17 cellular contexts compared by ENCODE assay signal in the genomic region with DNA sequence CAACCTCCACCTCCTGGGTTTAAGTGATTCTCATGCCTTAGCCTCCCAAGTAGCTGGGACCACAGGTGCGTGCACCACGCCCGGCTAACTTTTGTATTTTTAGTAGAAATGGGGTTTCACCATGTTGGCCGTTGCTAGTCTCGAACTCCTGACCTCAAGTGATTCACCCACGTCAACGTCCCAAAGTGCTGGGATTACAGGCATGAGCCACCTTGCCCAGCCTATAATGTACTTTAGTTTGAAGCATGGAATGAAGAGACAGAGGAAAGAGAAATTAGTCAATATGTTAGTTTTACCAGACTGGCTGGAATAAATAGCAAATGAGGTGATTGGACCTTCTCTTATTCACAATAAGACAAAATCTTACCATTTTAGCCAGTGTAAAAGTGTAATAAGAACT.
A peak's percentile ranks its signal among the peaks of the same experiment; 100 is the strongest.
DNase-seq lines count a peak whose midpoint lies in the region; ATAC-seq, FAIRE-seq and TF ChIP-seq lines count a peak whose summit lies in the region.
"Had no signal": no experiment of that assay in that cellular context is flagged by ENCODE, and none has a peak within 500 bp of the region (broad histone marks: within the 10 kb centered on the region; RNA-seq: fewer than 3 reads in every experiment).

No MANE protein-coding gene starts in this region.

- H3K18ac ChIP-seq in H1 (ENCODE audit: extremely low read depth, low read length) (no peak overlapping the region), trophoblast cell (ENCODE audit: low read length) (peak overlapping the region; percentile 71)

- H3K4me1 ChIP-seq in H1 (replicated peaks in 1 of 4; ENCODE audit: control insufficient read depth in 3 of 4, insufficient read depth in 4 of 4, low read length in 3 of 4) (no peaks in the 10 kb centered on the region), trophoblast cell (ENCODE audit: control insufficient read depth in 1 of 2, insufficient read depth in 2 of 2, low read length in 2 of 2) (no peaks in the 10 kb centered on the region)

- H3K9me3 Mint-ChIP-seq in activated CD4-positive, alpha-beta T cell treated with anti-CD3 and anti-CD28 coated beads, Interleukin-2, amount 10 ng/mL, durations not matched to agents 7 days and 5 days = peaks cover 10% of the 10 kb centered on the region
- H3K9me3 Mint-ChIP-seq in activated CD4-positive, alpha-beta T cell treated with anti-CD3 and anti-CD28 coated beads, Interleukin-2, amount 10 ng/mL, durations not matched to agents 24 days and 14 days = peaks cover 6% of the 10 kb centered on the region
- H3K9me3 Mint-ChIP-seq: stimulated activated effector memory CD8-positive, alpha-beta T cell treated with anti-CD3 and anti-CD28 coated beads, Interleukin-12 subunit alpha, Interleukin-12 subunit beta, amount 100 ng/mL, for 72 hours had no signal

- no peaks in the 10 kb centered on the region for H3K27me3 Mint-ChIP-seq in activated CD4-positive, alpha-beta T cell treated with anti-CD3 and anti-CD28 coated beads, Interleukin-2, amount 10 ng/mL, durations not matched to agents 7 days and 5 days
- H3K27me3 Mint-ChIP-seq in activated CD4-positive, alpha-beta T cell treated with anti-CD3 and anti-CD28 coated beads, Interleukin-2, amount 10 ng/mL, durations not matched to agents 24 days and 14 days = no peaks in the 10 kb centered on the region

- H4K8ac ChIP-seq in H1 (ENCODE audit: extremely low read depth, insufficient read depth, low read length) (no peak overlapping the region), trophoblast cell (ENCODE audit: low read depth, low read length) (peak overlapping the region; percentile 47)

- POLR2A ChIA-PET in activated CD4-positive, alpha-beta T cell treated with anti-CD3 and anti-CD28 coated beads, Interleukin-2, amount 10 ng/mL, durations not matched to agents 7 days and 5 days (lab: Charles Lee) = no interaction called here
- POLR2A ChIA-PET in H1 (lab: Charles Lee; ENCODE audit: partially characterized antibody) = no interaction called here

- H4K20me1 ChIP-seq in H1 (replicated peaks in 1 of 2; ENCODE audit: control insufficient read depth in 1 of 2, insufficient read depth in 2 of 2, low read length in 2 of 2) = no peaks in the 10 kb centered on the region

- WGBS in H1 (ENCODE audit: extremely low coverage in 1 of 2, insufficient coverage in 1 of 2, insufficient read length in 1 of 2, insufficient replicate concordance in 2 of 2, low coverage in 1 of 2, low lambda C conversion rate in 2 of 2, missing lambda C conversion rate in 1 of 2), 2 experiments = 94% methylated on average over 7 of the region's 7 CpGs; no CpG with 5 or more reads in 1 of the 2 experiments
- WGBS in trophoblast cell (ENCODE audit: extremely low coverage, insufficient coverage, insufficient read length) = no CpG with 5 or more reads among the region's 7 CpGs

- H2BK5ac ChIP-seq in H1 (ENCODE audit: low read depth, low read length) = peak overlapping the region; percentile 88; the same call in 1 of the 2 replicates
- peak overlapping the region; percentile 40 for H2BK5ac ChIP-seq in trophoblast cell (ENCODE audit: low read depth, low read length, poor library complexity)

- H2BK12ac ChIP-seq in H1 (ENCODE audit: low read depth, low read length) (no peak overlapping the region), trophoblast cell (ENCODE audit: low read length) (peak overlapping the region; percentile 31)

- no peak overlapping the region for H2BK20ac ChIP-seq in H1 (ENCODE audit: low read length)

- H3K79me2 ChIP-seq in H1 (ENCODE audit: control insufficient read depth in 1 of 2, insufficient read depth in 2 of 2, low read length in 2 of 2) (no peaks in the 10 kb centered on the region), trophoblast cell (ENCODE audit: control insufficient read depth, insufficient read depth, low read length, poor library complexity) (no peaks in the 10 kb centered on the region)

- H3K27ac ChIP-seq in H1 (ENCODE audit: low read depth, low read length) (peak overlapping the region; percentile 67; the same call in 1 of the 2 replicates), trophoblast cell (ENCODE audit: low read depth, low read length) (no peak overlapping the region)
- H3K27ac ChIP-seq: C4-2B had no signal

- H3K56ac ChIP-seq in H1 (replicated peaks; ENCODE audit: insufficient read length, low read depth, low read length) = no peak overlapping the region

- CTCF ChIA-PET in activated CD4-positive, alpha-beta T cell treated with anti-CD3 and anti-CD28 coated beads, Interleukin-2, amount 10 ng/mL, durations not matched to agents 7 days and 5 days (lab: Charles Lee) = interaction anchor here (0.8 kb wide), 1 partner anchor 13 kb away, joined by 3 read pairs; no protein-coding TSS in a partner anchor
- CTCF ChIA-PET in H1 (lab: Charles Lee; ENCODE audit: partially characterized antibody) = interaction anchor here (1.1 to 2.1 kb wide), 5 partner anchors 19 to 74 kb away, joined by 3 to 11 read pairs (median 3); no protein-coding TSS in a partner anchor

- no peak overlapping the region for H3K4ac ChIP-seq in H1 (replicated peaks; ENCODE audit: insufficient read length, low read depth, low read length)
- H3K4ac ChIP-seq in trophoblast cell (ENCODE audit: low read depth, low read length) = peak overlapping the region; percentile 83

- H3K36me3 Mint-ChIP-seq in activated CD4-positive, alpha-beta T cell treated with anti-CD3 and anti-CD28 coated beads, Interleukin-2, amount 10 ng/mL, durations not matched to agents 7 days and 5 days (ENCODE audit: low read depth) = peaks cover 51% of the 10 kb centered on the region
- peaks cover 52% of the 10 kb centered on the region for H3K36me3 Mint-ChIP-seq in activated CD4-positive, alpha-beta T cell treated with anti-CD3 and anti-CD28 coated beads, Interleukin-2, amount 10 ng/mL, durations not matched to agents 24 days and 14 days (ENCODE audit: low read depth)

- peaks cover 4 to 42% (median 19%) of the 10 kb centered on the region in 4 experiments; a peak in 7 of 8 replicates for H3K36me3 ChIP-seq in H1 (ENCODE audit: control insufficient read depth in 2 of 4, insufficient read depth in 4 of 4, low read length in 3 of 4)
- peaks cover 13 to 17% of the 10 kb centered on the region in 2 experiments for H3K36me3 ChIP-seq in trophoblast cell (ENCODE audit: control insufficient read depth in 1 of 2, insufficient read depth in 2 of 2, low read length in 2 of 2)

- H3K23me2 ChIP-seq in H1 (ENCODE audit: low read depth, low read length) = no peaks in the 10 kb centered on the region

- H2AFZ ChIP-seq in H1 (ENCODE audit: low read length) (no peak overlapping the region), trophoblast cell (ENCODE audit: insufficient read depth, low read length, poor library complexity) (no peak overlapping the region)

- H3K27me3 ChIP-seq in H1 (replicated peaks in 1 of 4; ENCODE audit: control insufficient read depth in 3 of 4, extremely low read depth in 1 of 4, insufficient read depth in 3 of 4, low read length in 3 of 4) = no peaks in the 10 kb centered on the region
- H3K27me3 ChIP-seq in trophoblast cell (ENCODE audit: insufficient read depth, low read length) = no peaks in the 10 kb centered on the region
- H3K27me3 ChIP-seq: spleen had no signal

- no peaks in the 10 kb centered on the region for H3K79me1 ChIP-seq in H1 (ENCODE audit: low read depth, low read length)
- peaks cover 3% of the 10 kb centered on the region for H3K79me1 ChIP-seq in trophoblast cell (ENCODE audit: low read length)

- no peak for TF ChIP-seq POLR2A in H1 (IDR thresholded peaks at IDR 0.05; ENCODE audit: control extremely low read depth in 1 of 2, low read depth in 2 of 2, low read length in 2 of 2)

- no peak overlapping the region for H3K4me3 Mint-ChIP-seq in activated CD4-positive, alpha-beta T cell treated with anti-CD3 and anti-CD28 coated beads, Interleukin-2, amount 10 ng/mL, durations not matched to agents 7 days and 5 days
- no peak overlapping the region for H3K4me3 Mint-ChIP-seq in activated CD4-positive, alpha-beta T cell treated with anti-CD3 and anti-CD28 coated beads, Interleukin-2, amount 10 ng/mL, durations not matched to agents 24 days and 14 days
- H3K4me3 Mint-ChIP-seq: stimulated activated effector memory CD8-positive, alpha-beta T cell treated with anti-CD3 and anti-CD28 coated beads, Interleukin-12 subunit alpha, Interleukin-12 subunit beta, amount 100 ng/mL, for 72 hours had no signal

- H3K14ac ChIP-seq in H1 (ENCODE audit: insufficient read length) (no peak overlapping the region), trophoblast cell (ENCODE audit: low read length) (peak overlapping the region; percentile 61)

- no peak overlapping the region for H2BK15ac ChIP-seq in H1 (ENCODE audit: low read length)

- H3K4me3 ChIP-seq in H1 (ENCODE audit: extremely low read depth in 1 of 4, insufficient read depth in 2 of 4, low read depth in 3 of 4, low read length in 4 of 4) = no peak overlapping the region
- H3K4me3 ChIP-seq in trophoblast cell (ENCODE audit: low read depth, low read length) = no peak overlapping the region
- H3K4me3 ChIP-seq: spleen had no signal

- no peak overlapping the region for H3K23ac ChIP-seq in H1 (ENCODE audit: insufficient read length)
- H3K23ac ChIP-seq in trophoblast cell (ENCODE audit: low read length) = no peak overlapping the region

- TF ChIP-seq RAD21 in H1 (IDR thresholded peaks at IDR 0.05 in 1 of 2, conservative IDR thresholded peaks at IDR 0.05 in 1 of 2; ENCODE audit: low read depth in 2 of 2, low read length in 2 of 2) = no peak

- no peak overlapping the region for H4K5ac ChIP-seq in H1 (ENCODE audit: insufficient read length, low read depth, low read length)

- no peak overlapping the region for H3K4me2 ChIP-seq in H1 (ENCODE audit: insufficient read depth in 1 of 2, low read depth in 2 of 2, low read length in 2 of 2)
- H3K4me2 ChIP-seq in trophoblast cell (ENCODE audit: low read length) = no peak overlapping the region

- no peak overlapping the region for H4K12ac ChIP-seq in trophoblast cell (ENCODE audit: low read depth, low read length)

- H3K9ac ChIP-seq in H1 (replicated peaks in 1 of 4; ENCODE audit: extremely low read depth in 1 of 4, low read depth in 3 of 4, low read length in 3 of 4) = no peak overlapping the region
- no peak overlapping the region for H3K9ac ChIP-seq in trophoblast cell (ENCODE audit: low read length)

- ATAC-seq in HG03135 (IDR thresholded peaks at IDR 0.05; ENCODE audit: unreplicated experiment) = no peak
- ATAC-seq: left colon; Right ventricle myocardium inferior; stimulated activated effector memory CD8-positive, alpha-beta T cell treated with anti-CD3 and anti-CD28 coated beads, Interleukin-12 subunit alpha, Interleukin-12 subunit beta, amount 100 ng/mL, for 72 hours had no signal

- no peaks in the 10 kb centered on the region for H3K9me3 ChIP-seq in H1 (ENCODE audit: insufficient read depth in 2 of 2, low read depth in 1 of 2, low read length in 1 of 2)
- no peaks in the 10 kb centered on the region for H3K9me3 ChIP-seq in trophoblast cell (ENCODE audit: insufficient read depth, low read depth, low read length)

- intact Hi-C loops in activated CD4-positive, alpha-beta T cell treated with anti-CD3 and anti-CD28 coated beads, Interleukin-2, amount 10 ng/mL, durations not matched to agents 24 days and 14 days (cut with micrococcal nuclease) = no loop called here

- H3K4me1 Mint-ChIP-seq in activated CD4-positive, alpha-beta T cell treated with anti-CD3 and anti-CD28 coated beads, Interleukin-2, amount 10 ng/mL, durations not matched to agents 7 days and 5 days = peaks cover 18% of the 10 kb centered on the region
- peaks cover 7% of the 10 kb centered on the region for H3K4me1 Mint-ChIP-seq in activated CD4-positive, alpha-beta T cell treated with anti-CD3 and anti-CD28 coated beads, Interleukin-2, amount 10 ng/mL, durations not matched to agents 24 days and 14 days
- H3K4me1 Mint-ChIP-seq: stimulated activated effector memory CD8-positive, alpha-beta T cell treated with anti-CD3 and anti-CD28 coated beads, Interleukin-12 subunit alpha, Interleukin-12 subunit beta, amount 100 ng/mL, for 72 hours had no signal

- TF ChIP-seq EP300 in H1 (IDR thresholded peaks at IDR 0.05; ENCODE audit: borderline replicate concordance in 1 of 2, low read depth in 2 of 2, low read length in 2 of 2) = no peak

- H2BK120ac ChIP-seq in H1 (replicated peaks; ENCODE audit: low read depth, low read length) (no peak overlapping the region), trophoblast cell (ENCODE audit: insufficient read depth, low read length, poor library complexity) (peak overlapping the region; percentile 76)

- peak overlapping the region; percentile 61 for H3K27ac Mint-ChIP-seq in activated CD4-positive, alpha-beta T cell treated with anti-CD3 and anti-CD28 coated beads, Interleukin-2, amount 10 ng/mL, durations not matched to agents 7 days and 5 days
- H3K27ac Mint-ChIP-seq in activated CD4-positive, alpha-beta T cell treated with anti-CD3 and anti-CD28 coated beads, Interleukin-2, amount 10 ng/mL, durations not matched to agents 24 days and 14 days = no peak overlapping the region

- DNase-seq in activated CD4-positive, alpha-beta T cell treated with anti-CD3 and anti-CD28 coated beads, Interleukin-2, amount 10 ng/mL, durations not matched to agents 7 days and 5 days = no peak
- no peak for DNase-seq in activated CD4-positive, alpha-beta T cell treated with anti-CD3 and anti-CD28 coated beads, Interleukin-2, amount 10 ng/mL, durations not matched to agents 24 days and 14 days
- DNase-seq in M059J (ENCODE audit: low read depth) = peak; percentile 40
- no peak for DNase-seq in H1 (ENCODE audit: low read depth in 1 of 2, low spot score in 2 of 2)
- no peak for DNase-seq in trophoblast cell
- DNase-seq in islet precursor cell = no peak
- DNase-seq in D341Med (ENCODE audit: low spot score) = no peak
- DNase-seq: activated naive CD4-positive, alpha-beta T cell treated with anti-CD3 and anti-CD28 coated beads, Interleukin-2, amount 50 U/mL, for 16 hours; left colon; NCI-H1092; posterior cingulate gyrus; spleen had no signal

- H4K91ac ChIP-seq in H1 (replicated peaks; ENCODE audit: insufficient read length, low read length) = no peak overlapping the region
- H4K91ac ChIP-seq in trophoblast cell (ENCODE audit: low read depth, low read length) = peak overlapping the region; percentile 80

- no peak for TF ChIP-seq CTCF in H1 (IDR thresholded peaks at IDR 0.05; ENCODE audit: control extremely low read depth in 1 of 3, insufficient read depth in 1 of 3, low read depth in 1 of 3, low read length in 3 of 3)

- H2AK5ac ChIP-seq in H1 (ENCODE audit: low read depth, low read length) (no peak overlapping the region), trophoblast cell (ENCODE audit: low read length) (no peak overlapping the region)

- FAIRE-seq in H1 (lab: Jason Lieb, UNC) = no peak
- FAIRE-seq: bronchial epithelial cell had no signal
